34 cellular contexts compared by ENCODE assay signal in genomic region chr14:68503186-68503825, GRCh38.
A peak's percentile ranks its signal among the peaks of the same experiment; 100 is the strongest.
DNase-seq lines count a peak whose midpoint lies in the region; ATAC-seq and TF ChIP-seq lines count a peak whose summit lies in the region.
"Had no signal": no experiment of that assay in that cellular context is flagged by ENCODE, and none has a peak within 500 bp of the region (broad histone marks: within the 10 kb centered on the region; RNA-seq: fewer than 3 reads in every experiment).

No MANE protein-coding gene starts in this region.

- DNase-seq in activated CD4-positive, alpha-beta T cell treated with anti-CD3 and anti-CD28 coated beads, Interleukin-2, amount 10 ng/mL, durations not matched to agents 24 days and 14 days: no peak
- no peak for DNase-seq in activated CD4-positive, alpha-beta T cell treated with anti-CD3 and anti-CD28 coated beads, Interleukin-2, amount 50 U/mL, for 4 hours
- no peak for DNase-seq in nephron progenitor cell
- no peak for DNase-seq in type B pancreatic cell (ENCODE audit: extremely low spot score, unreplicated experiment)
- DNase-seq in stimulated activated CD4-positive, alpha-beta T cell treated with anti-CD3 and anti-CD28 coated beads, Interleukin-1b, Interleukin-23, amount 100 ng/mL, for 48 hours: no peak
- DNase-seq: activated CD4-positive, alpha-beta memory T cell treated with anti-CD3 and anti-CD28 coated beads for 36 hours; activated naive CD8-positive, alpha-beta T cell treated with anti-CD3 and anti-CD28 coated beads, Interleukin-2, amount 50 U/mL, for 24 hours; activated T-cell treated with anti-CD3 and anti-CD28 coated beads, Interleukin-2, amount 50 U/mL, for 72 hours; dermis blood vessel endothelial cell; esophagus squamous epithelium; foreskin keratinocyte; heart right ventricle; KBM-7; kidney glomerular epithelial cell; NCI-H1092 treated with DMSO at 0.1 percent for 48 hours; NCI-H187 treated with DMSO at 0.1 percent for 48 hours; NCI-H2171 treated with DMSO at 0.1 percent for 48 hours; NCI-H524 treated with DMSO at 0.1 percent for 48 hours; nucleus accumbens; psoas muscle; Right ventricle myocardium superior; sigmoid colon; stimulated activated CD4-positive, alpha-beta T cell treated with anti-CD3 and anti-CD28 coated beads, Interleukin-12 subunit alpha, Interleukin-12 subunit beta, amount 100 ng/mL, for 4 hours; stimulated activated CD4-positive, alpha-beta T cell treated with anti-CD3 and anti-CD28 coated beads, Interleukin-4, amount 100 ng/mL, for 24 hours; upper lobe of right lung had no signal

- no peaks in the 10 kb centered on the region for H3K27me3 Mint-ChIP-seq in activated CD4-positive, alpha-beta T cell treated with anti-CD3 and anti-CD28 coated beads, Interleukin-2, amount 10 ng/mL, durations not matched to agents 24 days and 14 days
- H3K27me3 Mint-ChIP-seq in nephron progenitor cell (ENCODE audit: low read depth, poor library complexity) (no peaks in the 10 kb centered on the region), type B pancreatic cell (no peaks in the 10 kb centered on the region)
- H3K27me3 Mint-ChIP-seq: activated CD4-positive, alpha-beta memory T cell treated with anti-CD3 and anti-CD28 coated beads for 36 hours; activated naive CD8-positive, alpha-beta T cell treated with anti-CD3 and anti-CD28 coated beads, Interleukin-2, amount 50 U/mL, for 24 hours had no signal

- no peak for ATAC-seq in GM18868 (IDR thresholded peaks at IDR 0.05; ENCODE audit: unreplicated experiment)
- no peak for ATAC-seq in HG02981 (IDR thresholded peaks at IDR 0.05; ENCODE audit: unreplicated experiment)
- ATAC-seq: activated CD4-positive, CD25-positive, alpha-beta regulatory T cell treated with anti-CD3 and anti-CD28 coated beads, Interleukin-2, amount 50 U/mL, for 24 hours; activated naive CD8-positive, alpha-beta T cell treated with anti-CD3 and anti-CD28 coated beads, Interleukin-2, amount 50 U/mL, for 24 hours; activated T-cell treated with anti-CD3 and anti-CD28 coated beads, Interleukin-2, amount 50 U/mL, for 72 hours; foreskin keratinocyte; GM12878; heart right ventricle; psoas muscle; SK-N-SH treated with all-trans-retinoic acid at 6 μM for 48 hours; upper lobe of right lung had no signal

- intact Hi-C loops in activated CD4-positive, alpha-beta T cell treated with anti-CD3 and anti-CD28 coated beads, Interleukin-2, amount 10 ng/mL, durations not matched to agents 24 days and 14 days (cut with micrococcal nuclease): no loop called here

- H3K9me3 ChIP-seq in esophagus (ENCODE audit: control insufficient read depth in 2 of 2, insufficient read depth in 1 of 2, low read depth in 1 of 2, low read length in 1 of 2): no peaks in the 10 kb centered on the region
- H3K9me3 ChIP-seq: esophagus squamous epithelium, heart right ventricle, psoas muscle, sigmoid colon, upper lobe of right lung had no signal

- TF ChIP-seq CTCF in nephron progenitor cell (IDR thresholded peaks at IDR 0.05) (no peak), type B pancreatic cell (conservative IDR thresholded peaks at IDR 0.05) (no peak)

- H3K9me3 Mint-ChIP-seq in activated CD4-positive, alpha-beta T cell treated with anti-CD3 and anti-CD28 coated beads, Interleukin-2, amount 10 ng/mL, durations not matched to agents 24 days and 14 days: no peaks in the 10 kb centered on the region
- H3K9me3 Mint-ChIP-seq in nephron progenitor cell (no peaks in the 10 kb centered on the region), type B pancreatic cell (no peaks in the 10 kb centered on the region)
- H3K9me3 Mint-ChIP-seq: activated CD4-positive, alpha-beta memory T cell treated with anti-CD3 and anti-CD28 coated beads for 36 hours; activated naive CD8-positive, alpha-beta T cell treated with anti-CD3 and anti-CD28 coated beads, Interleukin-2, amount 50 U/mL, for 24 hours; activated T-cell treated with anti-CD3 and anti-CD28 coated beads, Interleukin-2, amount 50 U/mL, for 72 hours; CD14-positive monocyte; T-helper 1 cell treated with Interleukin-12 subunit alpha and Interleukin-12 subunit beta and Interleukin-4 antibody, amounts not matched to agents 30 μg/mL and 1 μg/mL, for 36 hours had no signal

- no peak overlapping the region for H3K4me3 Mint-ChIP-seq in activated CD4-positive, alpha-beta T cell treated with anti-CD3 and anti-CD28 coated beads, Interleukin-2, amount 10 ng/mL, durations not matched to agents 24 days and 14 days
- peak overlapping the region; percentile 22 for H3K4me3 Mint-ChIP-seq in nephron progenitor cell
- H3K4me3 Mint-ChIP-seq in type B pancreatic cell: peak overlapping the region; percentile 66
- H3K4me3 Mint-ChIP-seq: activated CD4-positive, alpha-beta memory T cell treated with anti-CD3 and anti-CD28 coated beads for 36 hours; activated naive CD8-positive, alpha-beta T cell treated with anti-CD3 and anti-CD28 coated beads, Interleukin-2, amount 50 U/mL, for 24 hours; activated T-cell treated with anti-CD3 and anti-CD28 coated beads, Interleukin-2, amount 50 U/mL, for 72 hours; CD14-positive monocyte; T-helper 1 cell treated with Interleukin-12 subunit alpha and Interleukin-12 subunit beta and Interleukin-4 antibody, amounts not matched to agents 30 μg/mL and 1 μg/mL, for 36 hours had no signal

- no peaks in the 10 kb centered on the region for H3K27me3 ChIP-seq in esophagus (ENCODE audit: control insufficient read depth in 1 of 2, insufficient read depth in 2 of 2, low read length in 2 of 2)
- H3K27me3 ChIP-seq: esophagus squamous epithelium, foreskin keratinocyte, heart right ventricle, sigmoid colon, upper lobe of right lung had no signal

- H3K27ac Mint-ChIP-seq in activated CD4-positive, alpha-beta T cell treated with anti-CD3 and anti-CD28 coated beads, Interleukin-2, amount 10 ng/mL, durations not matched to agents 24 days and 14 days: peak overlapping the region; percentile 21
- H3K27ac Mint-ChIP-seq in nephron progenitor cell: peak overlapping the region; percentile 94
- peak overlapping the region; percentile 95 for H3K27ac Mint-ChIP-seq in type B pancreatic cell
- H3K27ac Mint-ChIP-seq: activated CD4-positive, alpha-beta memory T cell treated with anti-CD3 and anti-CD28 coated beads for 36 hours; activated naive CD8-positive, alpha-beta T cell treated with anti-CD3 and anti-CD28 coated beads, Interleukin-2, amount 50 U/mL, for 24 hours; activated T-cell treated with anti-CD3 and anti-CD28 coated beads, Interleukin-2, amount 50 U/mL, for 72 hours; T-helper 1 cell treated with Interleukin-12 subunit alpha and Interleukin-12 subunit beta and Interleukin-4 antibody, amounts not matched to agents 30 μg/mL and 1 μg/mL, for 36 hours had no signal

- no peak overlapping the region for H3K4me3 ChIP-seq in esophagus (ENCODE audit: low read depth in 1 of 2, low read length in 2 of 2)
- H3K4me3 ChIP-seq: esophagus squamous epithelium, GM12878, heart right ventricle, psoas muscle, sigmoid colon, upper lobe of right lung had no signal

- no peaks in the 10 kb centered on the region for H3K36me3 ChIP-seq in esophagus (ENCODE audit: control insufficient read depth in 2 of 2, insufficient read depth in 2 of 2, low read length in 1 of 2)
- H3K36me3 ChIP-seq: esophagus squamous epithelium, heart right ventricle, sigmoid colon, upper lobe of right lung had no signal

- H3K4me1 ChIP-seq in esophagus (ENCODE audit: control insufficient read depth in 2 of 2, insufficient read depth in 2 of 2, low read length in 1 of 2): peaks cover 10 to 25% of the 10 kb centered on the region in 2 donors
- H3K4me1 ChIP-seq: psoas muscle had no signal

- peaks cover 24% of the 10 kb centered on the region for H3K4me1 Mint-ChIP-seq in activated CD4-positive, alpha-beta T cell treated with anti-CD3 and anti-CD28 coated beads, Interleukin-2, amount 10 ng/mL, durations not matched to agents 24 days and 14 days
- H3K4me1 Mint-ChIP-seq in nephron progenitor cell (peaks cover 88% of the 10 kb centered on the region), type B pancreatic cell (ENCODE audit: unreplicated experiment) (peaks cover 71% of the 10 kb centered on the region)

- WGBS in esophagus, 2 donors: 89% methylated on average over 7 of the region's 7 CpGs

- peak overlapping the region; percentile 26 to 75 for H3K27ac ChIP-seq in esophagus (ENCODE audit: low read depth in 2 of 2, low read length in 1 of 2)
- H3K27ac ChIP-seq: 22Rv1, foreskin keratinocyte, heart right ventricle, psoas muscle, sigmoid colon, upper lobe of right lung had no signal

- H3K36me3 Mint-ChIP-seq in activated CD4-positive, alpha-beta T cell treated with anti-CD3 and anti-CD28 coated beads, Interleukin-2, amount 10 ng/mL, durations not matched to agents 24 days and 14 days (ENCODE audit: low read depth): no peaks in the 10 kb centered on the region
- H3K36me3 Mint-ChIP-seq in nephron progenitor cell (ENCODE audit: low read depth) (peaks cover 5% of the 10 kb centered on the region), type B pancreatic cell (peaks cover 12% of the 10 kb centered on the region)
- H3K36me3 Mint-ChIP-seq: activated CD4-positive, alpha-beta memory T cell treated with anti-CD3 and anti-CD28 coated beads for 36 hours had no signal

Comparison
In these comparisons a context has a peak if more than half of its experiments do, and no peak if none do; other contexts are left out.
1. H3K27ac Mint-ChIP-seq: peak in every context shown above with its lines; median percentile 95 in type B pancreatic cell; 94 in nephron progenitor cell; 21 in activated CD4-positive, alpha-beta T cell treated with anti-CD3 and anti-CD28 coated beads, Interleukin-2, amount 10 ng/mL, durations not matched to agents 24 days and 14 days.